In genomic region chr3:168094580-168094876, GRCh38 we compare ENCODE assay signal across 8 cellular contexts. TPM values are rescaled to one million over a fixed set of nuclear protein-coding genes. Genes with fewer than 3 reads are reported as not detected.
DNase-seq lines count a peak whose midpoint lies in the region; ATAC-seq and TF ChIP-seq lines count a peak whose summit lies in the region.

No MANE protein-coding gene starts in this region.

- H4K8ac ChIP-seq in mesenchymal stem cell (ENCODE audit: low read length) = no peak overlapping the region

- H3K27ac ChIP-seq in C4-2B (peak overlapping the region; percentile 76), HUES64 (ENCODE audit: low read depth, low read length) (no peak overlapping the region), caudate nucleus (ENCODE audit: low read depth, low read length) (peak overlapping the region; percentile 91), mesenchymal stem cell (ENCODE audit: low read length, poor library complexity, severe bottlenecking) (peak overlapping the region; percentile 81)

- H2BK12ac ChIP-seq in mesenchymal stem cell (ENCODE audit: low read length in 2 of 2) = no peak overlapping the region

- WGBS in HUES64 = 1% methylated on average over 9 of the region's 9 CpGs
- WGBS in mesenchymal stem cell = under 1% methylated on average over 9 of the region's 9 CpGs

- H3K14ac ChIP-seq in mesenchymal stem cell (ENCODE audit: low read length in 2 of 2) = peak overlapping the region in 1 of 2 experiments; percentile 36

- H2AFZ ChIP-seq in mesenchymal stem cell (ENCODE audit: low read depth, low read length) = no peak overlapping the region

- H3K36me3 ChIP-seq in HUES64 (ENCODE audit: insufficient read depth, low read length) (no peaks in the 10 kb centered on the region), mesenchymal stem cell (ENCODE audit: control insufficient read depth in 1 of 2, insufficient read depth in 2 of 2, low read depth in 1 of 2, low read length in 2 of 2) (no peaks in the 10 kb centered on the region)

- H3K4me3 ChIP-seq in HUES64 (ENCODE audit: low read length) (peak overlapping the region; percentile 87), mesenchymal stem cell (ENCODE audit: insufficient read depth in 1 of 2, low read depth in 1 of 2, low read length in 2 of 2) (peak overlapping the region; percentile 98 to 99)

- no peak overlapping the region for H3K23ac ChIP-seq in mesenchymal stem cell (ENCODE audit: low read length in 2 of 2)

- H3K18ac ChIP-seq in mesenchymal stem cell (ENCODE audit: low read depth in 1 of 2, low read length in 2 of 2) = peak overlapping the region in 1 of 2 experiments; percentile 30

- H2BK120ac ChIP-seq in mesenchymal stem cell (ENCODE audit: low read depth, low read length) = no peak overlapping the region

- H3K9me3 ChIP-seq in HUES64 (ENCODE audit: insufficient read depth, low read depth, low read length) (no peaks in the 10 kb centered on the region), mesenchymal stem cell (ENCODE audit: control insufficient read depth, low read length) (no peaks in the 10 kb centered on the region)

- no peak overlapping the region for H2BK5ac ChIP-seq in mesenchymal stem cell (ENCODE audit: low read depth, low read length, poor library complexity, severe bottlenecking)

- H3K27me3 ChIP-seq in HUES64 (ENCODE audit: insufficient read depth, low read length) (no peaks in the 10 kb centered on the region), mesenchymal stem cell (ENCODE audit: control insufficient read depth in 1 of 2, insufficient read depth in 1 of 2, low read length in 2 of 2) (no peaks in the 10 kb centered on the region)

- ATAC-seq in HG02885 (IDR thresholded peaks at IDR 0.05; ENCODE audit: poor library complexity, unreplicated experiment) (no peak), GM18502 (IDR thresholded peaks at IDR 0.05; ENCODE audit: poor library complexity, unreplicated experiment) (no peak), GM19351 (IDR thresholded peaks at IDR 0.05; ENCODE audit: unreplicated experiment) (no peak)

- H3K9ac ChIP-seq in HUES64 (ENCODE audit: low read depth, low read length) = peak overlapping the region; percentile 72; the same call in 1 of the 2 replicates
- peak overlapping the region; percentile 90 for H3K9ac ChIP-seq in mesenchymal stem cell (ENCODE audit: low read length)

- no peak overlapping the region for H2BK15ac ChIP-seq in mesenchymal stem cell (ENCODE audit: low read depth, poor library complexity, severe bottlenecking)

- H2AK5ac ChIP-seq in mesenchymal stem cell (ENCODE audit: low read length, severe bottlenecking) = no peak overlapping the region

- no peak for TF ChIP-seq CTCF in C4-2B (conservative IDR thresholded peaks at IDR 0.05)

- peaks cover 41% of the 10 kb centered on the region for H3K4me1 ChIP-seq in HUES64 (ENCODE audit: insufficient read depth, low read length)
- H3K4me1 ChIP-seq in mesenchymal stem cell (ENCODE audit: control insufficient read depth, insufficient read depth, low read depth, low read length) = peaks cover 1% of the 10 kb centered on the region

- H4K91ac ChIP-seq in mesenchymal stem cell (ENCODE audit: low read length) = no peak overlapping the region

- peaks cover 4% of the 10 kb centered on the region for H3K79me1 ChIP-seq in mesenchymal stem cell (replicated peaks; ENCODE audit: low read length, poor library complexity, severe bottlenecking)

- DNase-seq in caudate nucleus (lab: John Stamatoyannopoulos, UW) (peak in 13 of 61 donors; percentile 7 to 66 (median 32)), mesenchymal stem cell (no peak), NCI-H345 (lab: John Stamatoyannopoulos, UW) (no peak)

- no peak overlapping the region for H3K4ac ChIP-seq in mesenchymal stem cell (ENCODE audit: low read depth in 1 of 2, low read length in 2 of 2)

- H3K4me2 ChIP-seq in mesenchymal stem cell (ENCODE audit: low read length, poor library complexity, severe bottlenecking) = peak overlapping the region; percentile 96

RNA-seq across cellular contexts. Expression of gene GOLIM4, which starts 1.2 kb away (rescaled TPM):
- 24.5 TPM for polyA plus RNA-seq in HUES64 (2013, experiment 1 of 2)
- 29.0 TPM for polyA plus RNA-seq in HUES64 (2013, experiment 2 of 2)
- polyA plus RNA-seq in mesenchymal stem cell (2013, experiment 1 of 2) = 62.8 TPM
- 61.7 TPM for polyA plus RNA-seq in mesenchymal stem cell (2013, experiment 2 of 2)
